Comparison of ENCODE assay signal across 1 cellular context in the genomic region with DNA sequence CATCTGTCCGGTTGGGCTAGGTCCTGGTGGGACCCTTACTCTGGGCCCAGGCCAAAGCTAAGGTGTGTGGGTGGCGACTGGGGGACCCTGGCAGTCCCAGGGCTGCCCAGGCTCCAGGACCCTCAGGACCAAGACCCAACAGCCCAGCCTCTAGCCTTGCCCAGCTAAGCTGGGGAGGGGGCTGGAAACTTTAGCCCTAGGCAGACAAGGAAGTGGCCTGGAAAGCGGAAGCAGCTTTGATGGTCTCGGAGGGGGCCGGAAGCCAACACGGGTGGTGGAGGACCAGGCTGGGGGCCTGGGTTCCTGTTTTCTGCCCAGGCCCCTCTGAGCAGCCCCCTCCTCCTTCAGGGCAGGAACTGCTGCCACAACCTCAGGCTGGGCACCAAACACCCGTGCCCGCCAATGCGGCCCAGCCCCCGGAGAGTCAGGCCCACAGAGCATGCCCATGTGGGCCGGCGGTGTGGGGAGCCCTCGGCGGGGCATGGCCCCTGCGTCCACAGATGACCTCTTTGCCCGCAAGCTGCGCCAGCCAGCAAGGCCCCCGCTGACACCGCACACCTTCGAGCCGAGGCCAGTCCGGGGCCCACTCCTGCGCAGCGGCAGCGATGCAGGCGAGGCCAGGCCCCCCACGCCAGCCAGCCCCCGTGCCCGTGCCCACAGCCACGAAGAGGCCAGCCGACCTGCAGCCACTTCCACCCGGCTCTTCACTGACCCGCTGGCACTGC.
TF ChIP-seq lines count a peak whose summit lies in the region.

No MANE protein-coding gene starts in this region.

TF ChIP-seq in GM12878, 131 proteins besides CTCF, POLR2A, EP300 and RAD21 (continued from another document and continues in another):
- TF ChIP-seq CREB1 (IDR thresholded peaks at IDR 0.05; ENCODE audit: low read depth) (0 out of 2 replicates have a peak, but pooled peaks have one; percentile 11), SREBF2 (IDR thresholded peaks at IDR 0.05; ENCODE audit: low read length) (no peak), ZNF217 (IDR thresholded peaks at IDR 0.05) (no peak), NRF1 (conservative IDR thresholded peaks at IDR 0.05; ENCODE audit: low read depth, low read length) (no peak), CEBPB (IDR thresholded peaks at IDR 0.05; ENCODE audit: borderline replicate concordance in 1 of 2, low read depth in 2 of 2, low read length in 2 of 2) (no peak), FOXK2 (IDR thresholded peaks at IDR 0.05) (no peak), NFIC (IDR thresholded peaks at IDR 0.05; ENCODE audit: low read depth, low read length) (no peak), SMARCA5 (IDR thresholded peaks at IDR 0.05) (peak; percentile 53), GABPA (IDR thresholded peaks at IDR 0.05; ENCODE audit: low read depth) (peak; percentile 78; the same call in 1 of the 2 replicates), SP1 (IDR thresholded peaks at IDR 0.05; ENCODE audit: low read depth, low read length) (no peak), RBBP5 (conservative IDR thresholded peaks at IDR 0.05) (no peak), TBL1XR1 (IDR thresholded peaks at IDR 0.05; ENCODE audit: low read depth, low read length) (no peak), POLR2AphosphoS2 (IDR thresholded peaks at IDR 0.05; ENCODE audit: low read depth, low read length) (no peak; the same call in 1 of the 2 replicates), SRF (IDR thresholded peaks at IDR 0.05; ENCODE audit: low read depth in 2 of 2, low read length in 2 of 2) (no peak), ZNF207 (IDR thresholded peaks at IDR 0.05; ENCODE audit: borderline replicate concordance) (no peak), POLR2AphosphoS5 (IDR thresholded peaks at IDR 0.05; ENCODE audit: low read length) (no peak; the same call in 1 of the 2 replicates), TARDBP (IDR thresholded peaks at IDR 0.05; ENCODE audit: borderline replicate concordance) (0 out of 2 replicates have a peak, but pooled peaks have one; percentile 21), EZH2 (IDR thresholded peaks at IDR 0.05; ENCODE audit: borderline replicate concordance, control insufficient read depth, low read depth, low read length) (no peak), NFXL1 (IDR thresholded peaks at IDR 0.05; ENCODE audit: borderline replicate concordance) (no peak), FOXM1 (IDR thresholded peaks at IDR 0.05; ENCODE audit: low read depth, low read length) (no peak), RB1 (IDR thresholded peaks at IDR 0.05; ENCODE audit: borderline replicate concordance) (no peak), TCF3 (IDR thresholded peaks at IDR 0.05; ENCODE audit: borderline replicate concordance, insufficient read depth, low read depth, low read length) (no peak), BMI1 (IDR thresholded peaks at IDR 0.05; ENCODE audit: borderline replicate concordance) (no peak), WRNIP1 (IDR thresholded peaks at IDR 0.05; ENCODE audit: borderline replicate concordance, low read depth, low read length) (no peak), BACH1 (IDR thresholded peaks at IDR 0.05; ENCODE audit: borderline replicate concordance) (peak; percentile 79), ESRRA (IDR thresholded peaks at IDR 0.05; ENCODE audit: low read length) (no peak), PML (IDR thresholded peaks at IDR 0.05; ENCODE audit: low read length) (no peak), SUZ12 (IDR thresholded peaks at IDR 0.05; ENCODE audit: unreplicated experiment) (no peak), KLF5 (IDR thresholded peaks at IDR 0.05; ENCODE audit: partially characterized antibody) (no peak), MTA2 (IDR thresholded peaks at IDR 0.05; ENCODE audit: low read depth) (no peak; the same call in 1 of the 2 replicates), KDM1A (IDR thresholded peaks at IDR 0.05; ENCODE audit: borderline replicate concordance) (no peak), IKZF1 (conservative IDR thresholded peaks at IDR 0.05) (no peak), ZNF24 (IDR thresholded peaks at IDR 0.05) (no peak), ETV6 (conservative IDR thresholded peaks at IDR 0.05 in 1 of 2, IDR thresholded peaks at IDR 0.05 in 1 of 2; ENCODE audit: borderline replicate concordance in 1 of 2, low read depth in 1 of 2) (peak in 1 of 2 experiments; percentile 77; a peak in 1 of 4 replicates)
- TF ChIP-seq, protein P1, sequence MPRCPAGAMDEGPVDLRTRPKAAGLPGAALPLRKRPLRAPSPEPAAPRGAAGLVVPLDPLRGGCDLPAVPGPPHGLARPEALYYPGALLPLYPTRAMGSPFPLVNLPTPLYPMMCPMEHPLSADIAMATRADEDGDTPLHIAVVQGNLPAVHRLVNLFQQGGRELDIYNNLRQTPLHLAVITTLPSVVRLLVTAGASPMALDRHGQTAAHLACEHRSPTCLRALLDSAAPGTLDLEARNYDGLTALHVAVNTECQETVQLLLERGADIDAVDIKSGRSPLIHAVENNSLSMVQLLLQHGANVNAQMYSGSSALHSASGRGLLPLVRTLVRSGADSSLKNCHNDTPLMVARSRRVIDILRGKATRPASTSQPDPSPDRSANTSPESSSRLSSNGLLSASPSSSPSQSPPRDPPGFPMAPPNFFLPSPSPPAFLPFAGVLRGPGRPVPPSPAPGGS (IDR thresholded peaks at IDR 0.05; ENCODE audit: borderline replicate concordance, insufficient read depth, low read depth, low read length, poor library complexity, severe bottlenecking): no peak
- TF ChIP-seq, protein P2, sequence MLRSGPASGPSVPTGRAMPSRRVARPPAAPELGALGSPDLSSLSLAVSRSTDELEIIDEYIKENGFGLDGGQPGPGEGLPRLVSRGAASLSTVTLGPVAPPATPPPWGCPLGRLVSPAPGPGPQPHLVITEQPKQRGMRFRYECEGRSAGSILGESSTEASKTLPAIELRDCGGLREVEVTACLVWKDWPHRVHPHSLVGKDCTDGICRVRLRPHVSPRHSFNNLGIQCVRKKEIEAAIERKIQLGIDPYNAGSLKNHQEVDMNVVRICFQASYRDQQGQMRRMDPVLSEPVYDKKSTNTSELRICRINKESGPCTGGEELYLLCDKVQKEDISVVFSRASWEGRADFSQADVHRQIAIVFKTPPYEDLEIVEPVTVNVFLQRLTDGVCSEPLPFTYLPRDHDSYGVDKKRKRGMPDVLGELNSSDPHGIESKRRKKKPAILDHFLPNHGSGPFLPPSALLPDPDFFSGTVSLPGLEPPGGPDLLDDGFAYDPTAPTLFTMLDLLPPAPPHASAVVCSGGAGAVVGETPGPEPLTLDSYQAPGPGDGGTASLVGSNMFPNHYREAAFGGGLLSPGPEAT (IDR thresholded peaks at IDR 0.05; ENCODE audit: low read depth): no peak
- TF ChIP-seq, protein P3, sequence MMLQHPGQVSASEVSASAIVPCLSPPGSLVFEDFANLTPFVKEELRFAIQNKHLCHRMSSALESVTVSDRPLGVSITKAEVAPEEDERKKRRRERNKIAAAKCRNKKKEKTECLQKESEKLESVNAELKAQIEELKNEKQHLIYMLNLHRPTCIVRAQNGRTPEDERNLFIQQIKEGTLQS (IDR thresholded peaks at IDR 0.05; ENCODE audit: borderline replicate concordance, extremely low read depth, low read depth, low read length): no peak
- TF ChIP-seq, protein P4, sequence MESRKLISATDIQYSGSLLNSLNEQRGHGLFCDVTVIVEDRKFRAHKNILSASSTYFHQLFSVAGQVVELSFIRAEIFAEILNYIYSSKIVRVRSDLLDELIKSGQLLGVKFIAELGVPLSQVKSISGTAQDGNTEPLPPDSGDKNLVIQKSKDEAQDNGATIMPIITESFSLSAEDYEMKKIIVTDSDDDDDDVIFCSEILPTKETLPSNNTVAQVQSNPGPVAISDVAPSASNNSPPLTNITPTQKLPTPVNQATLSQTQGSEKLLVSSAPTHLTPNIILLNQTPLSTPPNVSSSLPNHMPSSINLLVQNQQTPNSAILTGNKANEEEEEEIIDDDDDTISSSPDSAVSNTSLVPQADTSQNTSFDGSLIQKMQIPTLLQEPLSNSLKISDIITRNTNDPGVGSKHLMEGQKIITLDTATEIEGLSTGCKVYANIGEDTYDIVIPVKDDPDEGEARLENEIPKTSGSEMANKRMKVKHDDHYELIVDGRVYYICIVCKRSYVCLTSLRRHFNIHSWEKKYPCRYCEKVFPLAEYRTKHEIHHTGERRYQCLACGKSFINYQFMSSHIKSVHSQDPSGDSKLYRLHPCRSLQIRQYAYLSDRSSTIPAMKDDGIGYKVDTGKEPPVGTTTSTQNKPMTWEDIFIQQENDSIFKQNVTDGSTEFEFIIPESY (IDR thresholded peaks at IDR 0.05): no peak
- TF ChIP-seq, protein P5, sequence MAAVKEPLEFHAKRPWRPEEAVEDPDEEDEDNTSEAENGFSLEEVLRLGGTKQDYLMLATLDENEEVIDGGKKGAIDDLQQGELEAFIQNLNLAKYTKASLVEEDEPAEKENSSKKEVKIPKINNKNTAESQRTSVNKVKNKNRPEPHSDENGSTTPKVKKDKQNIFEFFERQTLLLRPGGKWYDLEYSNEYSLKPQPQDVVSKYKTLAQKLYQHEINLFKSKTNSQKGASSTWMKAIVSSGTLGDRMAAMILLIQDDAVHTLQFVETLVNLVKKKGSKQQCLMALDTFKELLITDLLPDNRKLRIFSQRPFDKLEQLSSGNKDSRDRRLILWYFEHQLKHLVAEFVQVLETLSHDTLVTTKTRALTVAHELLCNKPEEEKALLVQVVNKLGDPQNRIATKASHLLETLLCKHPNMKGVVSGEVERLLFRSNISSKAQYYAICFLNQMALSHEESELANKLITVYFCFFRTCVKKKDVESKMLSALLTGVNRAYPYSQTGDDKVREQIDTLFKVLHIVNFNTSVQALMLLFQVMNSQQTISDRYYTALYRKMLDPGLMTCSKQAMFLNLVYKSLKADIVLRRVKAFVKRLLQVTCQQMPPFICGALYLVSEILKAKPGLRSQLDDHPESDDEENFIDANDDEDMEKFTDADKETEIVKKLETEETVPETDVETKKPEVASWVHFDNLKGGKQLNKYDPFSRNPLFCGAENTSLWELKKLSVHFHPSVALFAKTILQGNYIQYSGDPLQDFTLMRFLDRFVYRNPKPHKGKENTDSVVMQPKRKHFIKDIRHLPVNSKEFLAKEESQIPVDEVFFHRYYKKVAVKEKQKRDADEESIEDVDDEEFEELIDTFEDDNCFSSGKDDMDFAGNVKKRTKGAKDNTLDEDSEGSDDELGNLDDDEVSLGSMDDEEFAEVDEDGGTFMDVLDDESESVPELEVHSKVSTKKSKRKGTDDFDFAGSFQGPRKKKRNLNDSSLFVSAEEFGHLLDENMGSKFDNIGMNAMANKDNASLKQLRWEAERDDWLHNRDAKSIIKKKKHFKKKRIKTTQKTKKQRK (IDR thresholded peaks at IDR 0.05; ENCODE audit: low read depth, low read length): no peak
- TF ChIP-seq, protein P6, sequence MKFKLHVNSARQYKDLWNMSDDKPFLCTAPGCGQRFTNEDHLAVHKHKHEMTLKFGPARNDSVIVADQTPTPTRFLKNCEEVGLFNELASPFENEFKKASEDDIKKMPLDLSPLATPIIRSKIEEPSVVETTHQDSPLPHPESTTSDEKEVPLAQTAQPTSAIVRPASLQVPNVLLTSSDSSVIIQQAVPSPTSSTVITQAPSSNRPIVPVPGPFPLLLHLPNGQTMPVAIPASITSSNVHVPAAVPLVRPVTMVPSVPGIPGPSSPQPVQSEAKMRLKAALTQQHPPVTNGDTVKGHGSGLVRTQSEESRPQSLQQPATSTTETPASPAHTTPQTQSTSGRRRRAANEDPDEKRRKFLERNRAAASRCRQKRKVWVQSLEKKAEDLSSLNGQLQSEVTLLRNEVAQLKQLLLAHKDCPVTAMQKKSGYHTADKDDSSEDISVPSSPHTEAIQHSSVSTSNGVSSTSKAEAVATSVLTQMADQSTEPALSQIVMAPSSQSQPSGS (IDR thresholded peaks at IDR 0.05; ENCODE audit: low read length): no peak
- TF ChIP-seq, protein P7, sequence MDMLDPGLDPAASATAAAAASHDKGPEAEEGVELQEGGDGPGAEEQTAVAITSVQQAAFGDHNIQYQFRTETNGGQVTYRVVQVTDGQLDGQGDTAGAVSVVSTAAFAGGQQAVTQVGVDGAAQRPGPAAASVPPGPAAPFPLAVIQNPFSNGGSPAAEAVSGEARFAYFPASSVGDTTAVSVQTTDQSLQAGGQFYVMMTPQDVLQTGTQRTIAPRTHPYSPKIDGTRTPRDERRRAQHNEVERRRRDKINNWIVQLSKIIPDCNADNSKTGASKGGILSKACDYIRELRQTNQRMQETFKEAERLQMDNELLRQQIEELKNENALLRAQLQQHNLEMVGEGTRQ (IDR thresholded peaks at IDR 0.05; ENCODE audit: borderline replicate concordance, low read depth, low read length): no peak
- TF ChIP-seq, protein P8, sequence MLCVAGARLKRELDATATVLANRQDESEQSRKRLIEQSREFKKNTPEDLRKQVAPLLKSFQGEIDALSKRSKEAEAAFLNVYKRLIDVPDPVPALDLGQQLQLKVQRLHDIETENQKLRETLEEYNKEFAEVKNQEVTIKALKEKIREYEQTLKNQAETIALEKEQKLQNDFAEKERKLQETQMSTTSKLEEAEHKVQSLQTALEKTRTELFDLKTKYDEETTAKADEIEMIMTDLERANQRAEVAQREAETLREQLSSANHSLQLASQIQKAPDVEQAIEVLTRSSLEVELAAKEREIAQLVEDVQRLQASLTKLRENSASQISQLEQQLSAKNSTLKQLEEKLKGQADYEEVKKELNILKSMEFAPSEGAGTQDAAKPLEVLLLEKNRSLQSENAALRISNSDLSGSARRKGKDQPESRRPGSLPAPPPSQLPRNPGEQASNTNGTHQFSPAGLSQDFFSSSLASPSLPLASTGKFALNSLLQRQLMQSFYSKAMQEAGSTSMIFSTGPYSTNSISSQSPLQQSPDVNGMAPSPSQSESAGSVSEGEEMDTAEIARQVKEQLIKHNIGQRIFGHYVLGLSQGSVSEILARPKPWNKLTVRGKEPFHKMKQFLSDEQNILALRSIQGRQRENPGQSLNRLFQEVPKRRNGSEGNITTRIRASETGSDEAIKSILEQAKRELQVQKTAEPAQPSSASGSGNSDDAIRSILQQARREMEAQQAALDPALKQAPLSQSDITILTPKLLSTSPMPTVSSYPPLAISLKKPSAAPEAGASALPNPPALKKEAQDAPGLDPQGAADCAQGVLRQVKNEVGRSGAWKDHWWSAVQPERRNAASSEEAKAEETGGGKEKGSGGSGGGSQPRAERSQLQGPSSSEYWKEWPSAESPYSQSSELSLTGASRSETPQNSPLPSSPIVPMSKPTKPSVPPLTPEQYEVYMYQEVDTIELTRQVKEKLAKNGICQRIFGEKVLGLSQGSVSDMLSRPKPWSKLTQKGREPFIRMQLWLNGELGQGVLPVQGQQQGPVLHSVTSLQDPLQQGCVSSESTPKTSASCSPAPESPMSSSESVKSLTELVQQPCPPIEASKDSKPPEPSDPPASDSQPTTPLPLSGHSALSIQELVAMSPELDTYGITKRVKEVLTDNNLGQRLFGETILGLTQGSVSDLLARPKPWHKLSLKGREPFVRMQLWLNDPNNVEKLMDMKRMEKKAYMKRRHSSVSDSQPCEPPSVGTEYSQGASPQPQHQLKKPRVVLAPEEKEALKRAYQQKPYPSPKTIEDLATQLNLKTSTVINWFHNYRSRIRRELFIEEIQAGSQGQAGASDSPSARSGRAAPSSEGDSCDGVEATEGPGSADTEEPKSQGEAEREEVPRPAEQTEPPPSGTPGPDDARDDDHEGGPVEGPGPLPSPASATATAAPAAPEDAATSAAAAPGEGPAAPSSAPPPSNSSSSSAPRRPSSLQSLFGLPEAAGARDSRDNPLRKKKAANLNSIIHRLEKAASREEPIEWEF (IDR thresholded peaks at IDR 0.05; ENCODE audit: insufficient replicate concordance, low read depth, low read length): no peak
- TF ChIP-seq, protein P9, sequence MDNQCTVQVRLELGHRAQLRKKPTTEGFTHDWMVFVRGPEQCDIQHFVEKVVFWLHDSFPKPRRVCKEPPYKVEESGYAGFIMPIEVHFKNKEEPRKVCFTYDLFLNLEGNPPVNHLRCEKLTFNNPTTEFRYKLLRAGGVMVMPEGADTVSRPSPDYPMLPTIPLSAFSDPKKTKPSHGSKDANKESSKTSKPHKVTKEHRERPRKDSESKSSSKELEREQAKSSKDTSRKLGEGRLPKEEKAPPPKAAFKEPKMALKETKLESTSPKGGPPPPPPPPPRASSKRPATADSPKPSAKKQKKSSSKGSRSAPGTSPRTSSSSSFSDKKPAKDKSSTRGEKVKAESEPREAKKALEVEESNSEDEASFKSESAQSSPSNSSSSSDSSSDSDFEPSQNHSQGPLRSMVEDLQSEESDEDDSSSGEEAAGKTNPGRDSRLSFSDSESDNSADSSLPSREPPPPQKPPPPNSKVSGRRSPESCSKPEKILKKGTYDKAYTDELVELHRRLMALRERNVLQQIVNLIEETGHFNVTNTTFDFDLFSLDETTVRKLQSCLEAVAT (IDR thresholded peaks at IDR 0.05): no peak
